ENCODE assay signal across 8 cellular contexts in genomic region chr5:138725153-138725884, GRCh38. TPM values are rescaled to one million over a fixed set of nuclear protein-coding genes. Genes with fewer than 3 reads are reported as not detected.
DNase-seq lines count a peak whose midpoint lies in the region; ATAC-seq and TF ChIP-seq lines count a peak whose summit lies in the region.

No MANE protein-coding gene starts in this region.

- no peaks in the 10 kb centered on the region for H3K9me3 Mint-ChIP-seq in activated T-helper 1 cell treated with anti-CD3 and anti-CD28 coated beads, Interleukin-12 subunit alpha, Interleukin-12 subunit beta, Interleukin-2, Interleukin-4 antibody, amounts not matched to agents 30 ng/mL and 10 ng/mL and 1 ng/mL, durations not matched to agents 14 hours and 24 hours and 36 hours

- H3K27ac Mint-ChIP-seq in activated T-helper 1 cell treated with anti-CD3 and anti-CD28 coated beads, Interleukin-12 subunit alpha, Interleukin-12 subunit beta, Interleukin-2, Interleukin-4 antibody, amounts not matched to agents 30 ng/mL and 10 ng/mL and 1 ng/mL, durations not matched to agents 14 hours and 24 hours and 36 hours: no peak overlapping the region

- peaks cover 30% of the 10 kb centered on the region for H3K4me1 Mint-ChIP-seq in activated T-helper 1 cell treated with anti-CD3 and anti-CD28 coated beads, Interleukin-12 subunit alpha, Interleukin-12 subunit beta, Interleukin-2, Interleukin-4 antibody, amounts not matched to agents 30 ng/mL and 10 ng/mL and 1 ng/mL, durations not matched to agents 14 hours and 24 hours and 36 hours (ENCODE audit: low read depth)

- H3K36me3 ChIP-seq in body of pancreas (replicated peaks in 1 of 2; ENCODE audit: insufficient read depth in 1 of 2, low read depth in 2 of 2) (no peaks in the 10 kb centered on the region), subcutaneous abdominal adipose tissue (ENCODE audit: control insufficient read depth in 5 of 5, insufficient read depth in 5 of 5, low read length in 5 of 5) (no peaks in the 10 kb centered on the region)

- TF ChIP-seq POLR2A in body of pancreas (IDR thresholded peaks at IDR 0.05): no peak

- H3K9me3 ChIP-seq in body of pancreas: no peaks in the 10 kb centered on the region
- H3K9me3 ChIP-seq in subcutaneous abdominal adipose tissue (ENCODE audit: control insufficient read depth in 5 of 5, low read length in 5 of 5): no peaks in the 10 kb centered on the region

- no peak overlapping the region for H3K4me3 Mint-ChIP-seq in activated T-helper 1 cell treated with anti-CD3 and anti-CD28 coated beads, Interleukin-12 subunit alpha, Interleukin-12 subunit beta, Interleukin-2, Interleukin-4 antibody, amounts not matched to agents 30 ng/mL and 10 ng/mL and 1 ng/mL, durations not matched to agents 14 hours and 24 hours and 36 hours

- H3K9ac ChIP-seq in subcutaneous abdominal adipose tissue (ENCODE audit: low read length in 5 of 5): peak overlapping the region in 2 of 5 donors; percentile 2 to 30

- H3K4me3 ChIP-seq in body of pancreas: no peak overlapping the region
- no peak overlapping the region for H3K4me3 ChIP-seq in subcutaneous abdominal adipose tissue (ENCODE audit: low read depth in 1 of 5, low read length in 5 of 5)

- no peaks in the 10 kb centered on the region for H3K36me3 Mint-ChIP-seq in activated T-helper 1 cell treated with anti-CD3 and anti-CD28 coated beads, Interleukin-12 subunit alpha, Interleukin-12 subunit beta, Interleukin-2, Interleukin-4 antibody, amounts not matched to agents 30 ng/mL and 10 ng/mL and 1 ng/mL, durations not matched to agents 14 hours and 24 hours and 36 hours (ENCODE audit: low read depth)

- ATAC-seq in body of pancreas: peak; percentile 36
- ATAC-seq in HG02642 (IDR thresholded peaks at IDR 0.05; ENCODE audit: poor library complexity, unreplicated experiment): no peak

- DNase-seq in ELF-1 (ENCODE audit: low read depth, low spot score) (peak; percentile 98), NCI-H2029 treated with DMSO at 0.1 percent for 48 hours (lab: John Stamatoyannopoulos, UW) (peak; percentile 85), body of pancreas (peak; percentile 13 to 60 (median 40)), iris pigment epithelial cell (ENCODE audit: low read depth) (peak; percentile 53)
- DNase-seq in activated T-helper 1 cell treated with anti-CD3 and anti-CD28 coated beads, Interleukin-12 subunit alpha, Interleukin-12 subunit beta, Interleukin-2, Interleukin-4 antibody, amounts not matched to agents 30 ng/mL and 10 ng/mL and 1 ng/mL, durations not matched to agents 14 hours and 24 hours and 36 hours (ENCODE audit: low spot score): no peak
- DNase-seq in activated CD4-positive, alpha-beta T cell treated with anti-CD3 and anti-CD28 coated beads for 4 hours: no peak

- H3K27me3 ChIP-seq in body of pancreas: no peaks in the 10 kb centered on the region
- no peaks in the 10 kb centered on the region for H3K27me3 ChIP-seq in subcutaneous abdominal adipose tissue (ENCODE audit: control insufficient read depth in 5 of 5, insufficient read depth in 4 of 5, low read length in 5 of 5)

- peak in 4 of 7 experiments; percentile 7 to 45 (median 26) for TF ChIP-seq CTCF in body of pancreas (IDR thresholded peaks at IDR 0.05)

- intact Hi-C loops in body of pancreas (cut with DNase I): no loop called here
- intact Hi-C loops in activated T-helper 1 cell treated with anti-CD3 and anti-CD28 coated beads, Interleukin-12 subunit alpha, Interleukin-12 subunit beta, Interleukin-2, Interleukin-4 antibody, amounts not matched to agents 30 ng/mL and 10 ng/mL and 1 ng/mL, durations not matched to agents 14 hours and 24 hours and 36 hours (cut with micrococcal nuclease): no loop called here

- 82 to 87% methylated on average over 13 of the region's 13 CpGs for WGBS in body of pancreas, 2 donors

- peaks cover 29% of the 10 kb centered on the region for H3K27me3 Mint-ChIP-seq in activated T-helper 1 cell treated with anti-CD3 and anti-CD28 coated beads, Interleukin-12 subunit alpha, Interleukin-12 subunit beta, Interleukin-2, Interleukin-4 antibody, amounts not matched to agents 30 ng/mL and 10 ng/mL and 1 ng/mL, durations not matched to agents 14 hours and 24 hours and 36 hours (ENCODE audit: insufficient read depth)

- H3K27ac ChIP-seq in body of pancreas (peak overlapping the region in 2 of 4 donors; percentile 16 to 25), subcutaneous abdominal adipose tissue (ENCODE audit: low read depth, low read length) (peak overlapping the region; percentile 21)

- peaks cover 9% of the 10 kb centered on the region for H3K4me1 ChIP-seq in body of pancreas
- H3K4me1 ChIP-seq in subcutaneous abdominal adipose tissue (ENCODE audit: control insufficient read depth in 5 of 5, insufficient read depth in 5 of 5, low read length in 5 of 5): peaks cover 0 to 23% (median 21%) of the 10 kb centered on the region in 5 donors

RNA-seq across cellular contexts. Expression of gene CTNNA1, which starts 27.9 kb away (rescaled TPM):
- total RNA-seq in body of pancreas: 100 to 1,000 TPM; 107 to 140 TPM
- 56.6 and 58.0 TPM in 2 replicates for total RNA-seq in activated T-helper 1 cell treated with anti-CD3 and anti-CD28 coated beads, Interleukin-12 subunit alpha, Interleukin-12 subunit beta, Interleukin-2, Interleukin-4 antibody, amounts not matched to agents 30 ng/mL and 10 ng/mL and 1 ng/mL, durations not matched to agents 14 hours and 24 hours and 36 hours

Comparison
In these comparisons a context has a peak if more than half of its experiments do, and no peak if none do; other contexts are left out.
1. DNase-seq: peak in ELF-1 (single experiment), NCI-H2029 treated with DMSO at 0.1 percent for 48 hours (single experiment), body of pancreas (4 of 4) and iris pigment epithelial cell (single experiment); none in activated T-helper 1 cell treated with anti-CD3 and anti-CD28 coated beads, Interleukin-12 subunit alpha, Interleukin-12 subunit beta, Interleukin-2, Interleukin-4 antibody, amounts not matched to agents 30 ng/mL and 10 ng/mL and 1 ng/mL, durations not matched to agents 14 hours and 24 hours and 36 hours (single experiment) and activated CD4-positive, alpha-beta T cell treated with anti-CD3 and anti-CD28 coated beads for 4 hours (0 of 2).